Comparison of ENCODE assay signal across 9 cellular contexts in genomic region chr18:37403100-37403781, GRCh38.
DNase-seq lines count a peak whose midpoint lies in the region; ATAC-seq and TF ChIP-seq lines count a peak whose summit lies in the region.
"Had no signal": no experiment of that assay in that cellular context is flagged by ENCODE, and none has a peak within 500 bp of the region (broad histone marks: within the 10 kb centered on the region; RNA-seq: fewer than 3 reads in every experiment).

No MANE protein-coding gene starts in this region.

- no peaks in the 10 kb centered on the region for H3K36me3 Mint-ChIP-seq in activated CD8-positive, alpha-beta T cell treated with anti-CD3 and anti-CD28 coated beads, Interleukin-2, amount 10 ng/mL, durations not matched to agents 7 days and 5 days (ENCODE audit: low read depth)

- no peak overlapping the region for H2BK12ac ChIP-seq in trophoblast cell (ENCODE audit: low read length)

- TF ChIP-seq CTCF in fibroblast of villous mesenchyme (IDR thresholded peaks at IDR 0.05; ENCODE audit: insufficient read depth, low read depth, low read length) (no peak), uterus (IDR thresholded peaks at IDR 0.05) (no peak)

- H2BK5ac ChIP-seq in trophoblast cell (ENCODE audit: low read depth, low read length, poor library complexity), result no peak overlapping the region

- H3K4me1 ChIP-seq in trophoblast cell (ENCODE audit: control insufficient read depth in 1 of 2, insufficient read depth in 2 of 2, low read length in 2 of 2), result peaks cover 4 to 12% of the 10 kb centered on the region in 2 experiments
- no peaks in the 10 kb centered on the region for H3K4me1 ChIP-seq in uterus

- no peak overlapping the region for H2AK5ac ChIP-seq in trophoblast cell (ENCODE audit: low read length)

- no peak overlapping the region for H3K4me2 ChIP-seq in trophoblast cell (ENCODE audit: low read length)

- no peaks in the 10 kb centered on the region for H3K79me2 ChIP-seq in trophoblast cell (ENCODE audit: control insufficient read depth, insufficient read depth, low read length, poor library complexity)

- no peaks in the 10 kb centered on the region for H3K27me3 Mint-ChIP-seq in activated CD8-positive, alpha-beta T cell treated with anti-CD3 and anti-CD28 coated beads, Interleukin-2, amount 10 ng/mL, durations not matched to agents 7 days and 5 days (ENCODE audit: low read depth)
- H3K27me3 Mint-ChIP-seq: activated CD4-positive, alpha-beta T cell treated with anti-CD3 and anti-CD28 coated beads, Interleukin-2, amount 10 ng/mL, durations not matched to agents 7 days and 5 days had no signal

- H2AFZ ChIP-seq in trophoblast cell (ENCODE audit: insufficient read depth, low read length, poor library complexity), result no peak overlapping the region

- DNase-seq in ELF-1 (ENCODE audit: low read depth, low spot score) (peak; percentile 60), NCI-H510A treated with DMSO at 0.1 percent for 48 hours (lab: John Stamatoyannopoulos, UW) (peak; percentile 70), fibroblast of villous mesenchyme (ENCODE audit: low read depth) (peak; percentile 77), trophoblast cell (peak; percentile 19 to 37), SIG-M5 (lab: John Stamatoyannopoulos, UW) (no peak), uterus (no peak)
- DNase-seq in activated CD8-positive, alpha-beta T cell treated with anti-CD3 and anti-CD28 coated beads, Interleukin-2, amount 10 ng/mL, durations not matched to agents 7 days and 5 days, result no peak
- DNase-seq in activated CD4-positive, alpha-beta T cell treated with anti-CD3 and anti-CD28 coated beads, Interleukin-2, amount 50 U/mL, for 48 hours, result no peak
- DNase-seq: activated CD4-positive, alpha-beta T cell treated with anti-CD3 and anti-CD28 coated beads, Interleukin-2, amount 10 ng/mL, durations not matched to agents 7 days and 5 days had no signal

- H3K9me3 Mint-ChIP-seq in activated CD8-positive, alpha-beta T cell treated with anti-CD3 and anti-CD28 coated beads, Interleukin-2, amount 10 ng/mL, durations not matched to agents 7 days and 5 days (ENCODE audit: insufficient read depth), result no peaks in the 10 kb centered on the region
- H3K9me3 Mint-ChIP-seq: activated CD4-positive, alpha-beta T cell treated with anti-CD3 and anti-CD28 coated beads, Interleukin-2, amount 10 ng/mL, durations not matched to agents 7 days and 5 days had no signal

- no peak overlapping the region for H3K14ac ChIP-seq in trophoblast cell (ENCODE audit: low read length)

- no CpG with 5 or more reads among the region's 20 CpGs for WGBS in trophoblast cell (ENCODE audit: extremely low coverage, insufficient coverage, insufficient read length)

- H3K27me3 ChIP-seq in trophoblast cell (ENCODE audit: insufficient read depth, low read length) (no peaks in the 10 kb centered on the region), uterus (no peaks in the 10 kb centered on the region)

- peaks cover 3% of the 10 kb centered on the region for H3K9me3 ChIP-seq in trophoblast cell (ENCODE audit: insufficient read depth, low read depth, low read length)
- no peaks in the 10 kb centered on the region for H3K9me3 ChIP-seq in uterus

- H2BK120ac ChIP-seq in trophoblast cell (ENCODE audit: insufficient read depth, low read length, poor library complexity), result no peak overlapping the region

- CTCF ChIA-PET in activated CD8-positive, alpha-beta T cell treated with anti-CD3 and anti-CD28 coated beads, Interleukin-2, amount 10 ng/mL, durations not matched to agents 7 days and 5 days (lab: Charles Lee), result no interaction called here

- no peak overlapping the region for H3K4me3 ChIP-seq in fibroblast of villous mesenchyme (ENCODE audit: low read depth, low read length)
- H3K4me3 ChIP-seq in trophoblast cell (ENCODE audit: low read depth, low read length), result peak overlapping the region; percentile 14
- H3K4me3 ChIP-seq in uterus, result no peak overlapping the region

- intact Hi-C loops in uterus (cut with DNase I; ENCODE audit: low total_unique reads), result no loop called here

- peak overlapping the region; percentile 1 for H3K9ac ChIP-seq in trophoblast cell (ENCODE audit: low read length)

- H3K4ac ChIP-seq in trophoblast cell (ENCODE audit: low read depth, low read length), result no peak overlapping the region

- H3K4me3 Mint-ChIP-seq in activated CD8-positive, alpha-beta T cell treated with anti-CD3 and anti-CD28 coated beads, Interleukin-2, amount 10 ng/mL, durations not matched to agents 7 days and 5 days, result no peak overlapping the region
- H3K4me3 Mint-ChIP-seq: activated CD4-positive, alpha-beta T cell treated with anti-CD3 and anti-CD28 coated beads, Interleukin-2, amount 10 ng/mL, durations not matched to agents 7 days and 5 days had no signal

- no peak overlapping the region for H4K91ac ChIP-seq in trophoblast cell (ENCODE audit: low read depth, low read length)

- ATAC-seq in activated CD8-positive, alpha-beta T cell treated with anti-CD3 and anti-CD28 coated beads, Interleukin-2, amount 10 ng/mL, durations not matched to agents 7 days and 5 days, result no peak

- no peak for TF ChIP-seq POLR2A in uterus (IDR thresholded peaks at IDR 0.05)

- H3K27ac Mint-ChIP-seq in activated CD8-positive, alpha-beta T cell treated with anti-CD3 and anti-CD28 coated beads, Interleukin-2, amount 10 ng/mL, durations not matched to agents 7 days and 5 days, result no peak overlapping the region
- H3K27ac Mint-ChIP-seq: activated CD4-positive, alpha-beta T cell treated with anti-CD3 and anti-CD28 coated beads, Interleukin-2, amount 10 ng/mL, durations not matched to agents 7 days and 5 days had no signal

- no peak overlapping the region for H4K12ac ChIP-seq in trophoblast cell (ENCODE audit: low read depth, low read length)

- H4K8ac ChIP-seq in trophoblast cell (ENCODE audit: low read depth, low read length), result no peak overlapping the region

- POLR2A ChIA-PET in activated CD8-positive, alpha-beta T cell treated with anti-CD3 and anti-CD28 coated beads, Interleukin-2, amount 10 ng/mL, durations not matched to agents 7 days and 5 days (lab: Charles Lee), result no interaction called here

- H3K27ac ChIP-seq in trophoblast cell (ENCODE audit: low read depth, low read length) (no peak overlapping the region), uterus (no peak overlapping the region)

- peaks cover 1% of the 10 kb centered on the region for H3K79me1 ChIP-seq in trophoblast cell (ENCODE audit: low read length)

- H3K36me3 ChIP-seq in trophoblast cell (ENCODE audit: control insufficient read depth in 1 of 2, insufficient read depth in 2 of 2, low read length in 2 of 2), result no peaks in the 10 kb centered on the region
- H3K36me3 ChIP-seq in uterus, result no peaks in the 10 kb centered on the region

- no peak overlapping the region for H3K23ac ChIP-seq in trophoblast cell (ENCODE audit: low read length)

- peaks cover 7% of the 10 kb centered on the region for H3K4me1 Mint-ChIP-seq in activated CD8-positive, alpha-beta T cell treated with anti-CD3 and anti-CD28 coated beads, Interleukin-2, amount 10 ng/mL, durations not matched to agents 7 days and 5 days (ENCODE audit: low read depth)

- H3K18ac ChIP-seq in trophoblast cell (ENCODE audit: low read length), result no peak overlapping the region

Comparison
In these comparisons a context has a peak if more than half of its experiments do, and no peak if none do; other contexts are left out.
1. DNase-seq: peak in ELF-1 (single experiment), NCI-H510A treated with DMSO at 0.1 percent for 48 hours (single experiment), fibroblast of villous mesenchyme (single experiment) and trophoblast cell (2 of 2); none in activated CD8-positive, alpha-beta T cell treated with anti-CD3 and anti-CD28 coated beads, Interleukin-2, amount 10 ng/mL, durations not matched to agents 7 days and 5 days (single experiment), SIG-M5 (single experiment), uterus (0 of 2) and activated CD4-positive, alpha-beta T cell treated with anti-CD3 and anti-CD28 coated beads, Interleukin-2, amount 50 U/mL, for 48 hours (0 of 2).